14 cellular contexts compared by ENCODE assay signal in genomic region chr19:23764781-23765180, GRCh38. TPM values are rescaled to one million over a fixed set of nuclear protein-coding genes. Genes with fewer than 3 reads are reported as not detected.
A peak's percentile ranks its signal among the peaks of the same experiment; 100 is the strongest.
DNase-seq lines count a peak whose midpoint lies in the region; ATAC-seq and TF ChIP-seq lines count a peak whose summit lies in the region.
"Had no signal": no experiment of that assay in that cellular context is flagged by ENCODE, and none has a peak within 500 bp of the region (broad histone marks: within the 10 kb centered on the region; RNA-seq: fewer than 3 reads in every experiment).

No MANE protein-coding gene starts in this region.

- H3K27ac Mint-ChIP-seq in T-helper 2 cell treated with Interferon-gamma antibody and Interleukin-4, amounts not matched to agents 5 μg/mL and 100 μg/mL, for 36 hours: no peak overlapping the region
- H3K27ac Mint-ChIP-seq in endodermal cell (peak overlapping the region; percentile 24), nephron progenitor cell (no peak overlapping the region)

- 91% methylated on average over 3 of the region's 3 CpGs; no CpG with 5 or more reads in 1 of the 2 experiments for WGBS in endodermal cell (ENCODE audit: insufficient coverage in 1 of 2, insufficient read length in 1 of 2), 2 experiments

- peaks cover 17% of the 10 kb centered on the region for H3K9me3 Mint-ChIP-seq in T-helper 2 cell treated with Interferon-gamma antibody and Interleukin-4, amounts not matched to agents 5 μg/mL and 100 μg/mL, for 36 hours
- H3K9me3 Mint-ChIP-seq in endodermal cell (no peaks in the 10 kb centered on the region), nephron progenitor cell (peaks cover 85% of the 10 kb centered on the region)

- H3K36me3 ChIP-seq in endodermal cell (ENCODE audit: control insufficient read depth, insufficient read depth, low read length) (peaks cover 33% of the 10 kb centered on the region), breast epithelium (no peaks in the 10 kb centered on the region)
- H3K36me3 ChIP-seq: adrenal gland had no signal

- H3K9me3 ChIP-seq in endodermal cell (ENCODE audit: control insufficient read depth, low read length) (peaks cover 8% of the 10 kb centered on the region), breast epithelium (no peaks in the 10 kb centered on the region)
- H3K9me3 ChIP-seq: adrenal gland had no signal

- intact Hi-C loops in breast epithelium (cut with DNase I; ENCODE audit: low total_unique reads): no loop called here

- H3K27me3 Mint-ChIP-seq in T-helper 2 cell treated with Interferon-gamma antibody and Interleukin-4, amounts not matched to agents 5 μg/mL and 100 μg/mL, for 36 hours (ENCODE audit: low read depth): no peaks in the 10 kb centered on the region
- H3K27me3 Mint-ChIP-seq in endodermal cell (ENCODE audit: insufficient read depth) (no peaks in the 10 kb centered on the region), nephron progenitor cell (ENCODE audit: low read depth, poor library complexity) (peaks cover 3% of the 10 kb centered on the region)

- DNase-seq in T-helper 2 cell treated with Interferon-gamma antibody and Interleukin-4, amounts not matched to agents 5 μg/mL and 100 μg/mL, for 36 hours (ENCODE audit: low spot score): no peak
- DNase-seq in T-helper 2 cell: no peak
- DNase-seq in RPMI8226: peak; percentile 55
- no peak for DNase-seq in endodermal cell
- DNase-seq in nephron progenitor cell: no peak
- no peak for DNase-seq in DMS114 treated with DMSO at 0.1 percent for 48 hours (lab: John Stamatoyannopoulos, UW; ENCODE audit: unreplicated experiment)
- DNase-seq in breast epithelium (ENCODE audit: low spot score in 2 of 2): no peak
- DNase-seq: adrenal gland, EL, KBM-7, substantia nigra had no signal

- no peak for ATAC-seq in HG03354 (IDR thresholded peaks at IDR 0.05; ENCODE audit: poor library complexity, severe bottlenecking, unreplicated experiment)

- H3K27me3 ChIP-seq in endodermal cell (ENCODE audit: control insufficient read depth, insufficient read depth, low read length, poor library complexity, severe bottlenecking) (no peaks in the 10 kb centered on the region), breast epithelium (no peaks in the 10 kb centered on the region)
- H3K27me3 ChIP-seq: adrenal gland had no signal

- no peak overlapping the region for H3K27ac ChIP-seq in endodermal cell (ENCODE audit: low read depth, low read length)
- H3K27ac ChIP-seq in breast epithelium: no peak overlapping the region
- H3K27ac ChIP-seq: C4-2B, SK-N-MC had no signal

- no peaks in the 10 kb centered on the region for H3K4me1 ChIP-seq in endodermal cell (ENCODE audit: control insufficient read depth, insufficient read depth, low read length)
- H3K4me1 ChIP-seq in breast epithelium: no peaks in the 10 kb centered on the region

- TF ChIP-seq POLR2A in breast epithelium (IDR thresholded peaks at IDR 0.05): no peak

- no peak overlapping the region for H3K9ac ChIP-seq in endodermal cell (ENCODE audit: extremely low read depth, low read length, poor library complexity, severe bottlenecking)

- H3K4me3 Mint-ChIP-seq in T-helper 2 cell treated with Interferon-gamma antibody and Interleukin-4, amounts not matched to agents 5 μg/mL and 100 μg/mL, for 36 hours: peak overlapping the region; percentile 48
- H3K4me3 Mint-ChIP-seq in endodermal cell: peak overlapping the region; percentile 99
- H3K4me3 Mint-ChIP-seq in nephron progenitor cell: peak overlapping the region; percentile 99

- peaks cover 13% of the 10 kb centered on the region for H3K4me1 Mint-ChIP-seq in T-helper 2 cell treated with Interferon-gamma antibody and Interleukin-4, amounts not matched to agents 5 μg/mL and 100 μg/mL, for 36 hours (ENCODE audit: low read depth)
- peaks cover 16% of the 10 kb centered on the region for H3K4me1 Mint-ChIP-seq in endodermal cell
- H3K4me1 Mint-ChIP-seq in nephron progenitor cell: peaks cover 16% of the 10 kb centered on the region

- no peak for TF ChIP-seq CTCF in endodermal cell (conservative IDR thresholded peaks at IDR 0.05)
- no peak for TF ChIP-seq CTCF in nephron progenitor cell (IDR thresholded peaks at IDR 0.05)
- TF ChIP-seq CTCF in breast epithelium (IDR thresholded peaks at IDR 0.05): no peak

- H3K4me3 ChIP-seq in endodermal cell (ENCODE audit: low read length) (peak overlapping the region; percentile 92), breast epithelium (no peak overlapping the region)
- H3K4me3 ChIP-seq: SK-N-MC had no signal

- peaks cover 10% of the 10 kb centered on the region for H3K36me3 Mint-ChIP-seq in T-helper 2 cell treated with Interferon-gamma antibody and Interleukin-4, amounts not matched to agents 5 μg/mL and 100 μg/mL, for 36 hours (ENCODE audit: low read depth)
- H3K36me3 Mint-ChIP-seq in endodermal cell (ENCODE audit: low read depth) (peaks cover 47% of the 10 kb centered on the region), nephron progenitor cell (ENCODE audit: low read depth) (peaks cover 69% of the 10 kb centered on the region)

RNA-seq across cellular contexts. Expression of gene ZNF681, which starts 6.1 kb away (rescaled TPM):
- total RNA-seq in endodermal cell: 10 to 100 TPM in 1 of 2 donors, 1 to 10 TPM in 1; 3.5 to 11.3 TPM
- 7.9 TPM for polyA plus RNA-seq in endodermal cell (2013, experiment 1 of 2)
- 7.0 TPM for polyA plus RNA-seq in endodermal cell (2013, experiment 2 of 2)
- 1 to 10 TPM; 1.1 to 6.1 (median 2.6) TPM for total RNA-seq in breast epithelium

Comparison
In these comparisons a context has a peak if more than half of its experiments do, and no peak if none do; other contexts are left out.
1. H3K4me3 Mint-ChIP-seq: peak in every context shown above with its lines; median percentile 99 in endodermal cell; 99 in nephron progenitor cell; 48 in T-helper 2 cell treated with Interferon-gamma antibody and Interleukin-4, amounts not matched to agents 5 μg/mL and 100 μg/mL, for 36 hours.